ENCODE assay signal across 8 cellular contexts in the genomic region with DNA sequence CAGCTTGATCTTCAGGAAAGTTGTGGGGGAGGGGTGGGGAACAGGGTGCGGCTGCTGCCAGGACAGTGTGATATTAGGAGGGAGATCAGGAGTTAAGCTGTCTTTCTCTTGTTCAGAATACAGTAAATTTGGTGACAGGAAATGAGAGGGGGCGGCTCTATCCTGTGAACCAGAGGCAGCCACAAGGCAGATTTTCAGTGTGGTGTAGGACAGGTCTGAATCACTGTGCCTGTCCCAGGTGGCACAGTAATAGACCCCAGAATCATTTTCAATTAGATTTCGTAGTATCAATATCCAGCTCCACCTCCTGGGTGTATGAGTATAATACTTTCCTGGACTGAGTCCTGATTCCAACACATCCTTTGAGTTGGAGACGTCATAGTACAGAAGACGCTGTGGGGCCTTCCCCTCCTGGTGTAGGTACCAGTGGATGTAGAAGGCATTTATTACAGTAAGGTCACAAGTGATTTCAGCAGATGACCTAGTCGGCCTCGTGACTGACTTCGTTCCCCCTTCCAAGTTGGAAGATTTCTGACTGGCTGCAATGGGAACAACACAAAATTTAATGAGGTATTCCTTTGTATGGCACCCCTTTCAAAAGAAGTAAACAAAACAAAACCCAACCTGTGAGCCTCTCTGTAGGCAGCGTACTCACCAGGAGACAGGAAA.
DNase-seq lines count a peak whose midpoint lies in the region; ATAC-seq and TF ChIP-seq lines count a peak whose summit lies in the region.
"Not testable (repeated sequence)": the region's sequence is repeated elsewhere in the genome, so short reads cannot be mapped to it uniquely, and the experiment has no call there.

No MANE protein-coding gene starts in this region.

- not testable (repeated sequence) for H3K27me3 Mint-ChIP-seq in activated CD8-positive, alpha-beta T cell treated with anti-CD3 and anti-CD28 coated beads for 36 hours; central memory CD8-positive, alpha-beta T cell

- CTCF ChIA-PET in activated CD8-positive, alpha-beta T cell treated with anti-CD3 and anti-CD28 coated beads for 36 hours (lab: Charles Lee) = interaction anchor here (0.6 to 6.0 kb wide), 17 partner anchors 9 to 241 kb away, joined by 3 to 63 read pairs (median 4); partner anchors contain the start of gene STARD3NL

- H3K9me3 ChIP-seq in BLaER1 treated with 17β-estradiol and CSF1 and Interleukin-3, amounts not matched to agents 10 nM and 100 nM (replicated peaks in 1 of 11) = not testable (repeated sequence)

- peak overlapping the region in 2 of 11 experiments; percentile 47 to 55; a peak in 1 of 22 replicates for H3K9ac ChIP-seq in BLaER1 treated with 17β-estradiol and CSF1 and Interleukin-3, amounts not matched to agents 10 nM and 100 nM

- peak overlapping the region; percentile 96 for H3K27ac Mint-ChIP-seq in activated CD8-positive, alpha-beta T cell treated with anti-CD3 and anti-CD28 coated beads for 36 hours
- not testable (repeated sequence) for H3K27ac Mint-ChIP-seq in central memory CD8-positive, alpha-beta T cell (ENCODE audit: low read depth)

- H3K36me3 Mint-ChIP-seq in activated CD8-positive, alpha-beta T cell treated with anti-CD3 and anti-CD28 coated beads for 36 hours (ENCODE audit: low read depth) = peaks cover 20% of the 10 kb centered on the region
- H3K36me3 Mint-ChIP-seq in central memory CD8-positive, alpha-beta T cell (ENCODE audit: insufficient read depth) = peaks cover 12% of the 10 kb centered on the region

- peak overlapping the region in 7 of 11 experiments; percentile 50 to 70 (median 59); a peak in 12 of 22 replicates for H3K27ac ChIP-seq in BLaER1 treated with 17β-estradiol and CSF1 and Interleukin-3, amounts not matched to agents 10 nM and 100 nM
- H3K27ac ChIP-seq in skin epidermis = peak overlapping the region in 11 of 21 experiments; percentile 4 to 79 (median 37)

- DNase-seq in NCI-H82 (lab: John Stamatoyannopoulos, UW) = peak; percentile 35
- DNase-seq in activated CD8-positive, alpha-beta T cell treated with anti-CD3 and anti-CD28 coated beads for 36 hours = peak; percentile 67
- not testable (repeated sequence) for DNase-seq in central memory CD8-positive, alpha-beta T cell (ENCODE audit: low spot score in 2 of 2)

- TF ChIP-seq CTCF in activated CD8-positive, alpha-beta T cell treated with anti-CD3 and anti-CD28 coated beads for 36 hours (IDR thresholded peaks at IDR 0.05) = not testable (repeated sequence)

- ATAC-seq in GM18517 (IDR thresholded peaks at IDR 0.05; ENCODE audit: unreplicated experiment) (peak; percentile 50), GM21528 (IDR thresholded peaks at IDR 0.05; ENCODE audit: low FRiP score, unreplicated experiment) (peak; percentile 42), HG03135 (IDR thresholded peaks at IDR 0.05; ENCODE audit: unreplicated experiment) (peak; percentile 48)
- ATAC-seq in activated CD8-positive, alpha-beta T cell treated with anti-CD3 and anti-CD28 coated beads for 36 hours = peak; percentile 46
- peak; percentile 25 for ATAC-seq in central memory CD8-positive, alpha-beta T cell (replicated peaks; ENCODE audit: extremely low read depth, poor library complexity, severe bottlenecking)

- not testable (repeated sequence) for H3K9me3 Mint-ChIP-seq in activated CD8-positive, alpha-beta T cell treated with anti-CD3 and anti-CD28 coated beads for 36 hours; central memory CD8-positive, alpha-beta T cell

- peaks cover 36% of the 10 kb centered on the region for H3K4me1 Mint-ChIP-seq in activated CD8-positive, alpha-beta T cell treated with anti-CD3 and anti-CD28 coated beads for 36 hours (ENCODE audit: low read depth)
- peaks cover 32% of the 10 kb centered on the region for H3K4me1 Mint-ChIP-seq in central memory CD8-positive, alpha-beta T cell

- POLR2A ChIA-PET in activated CD8-positive, alpha-beta T cell treated with anti-CD3 and anti-CD28 coated beads for 36 hours (lab: Charles Lee) = interaction anchor here (0.7 kb wide), 1 partner anchor 13 kb away, joined by 5 read pairs; no protein-coding TSS in a partner anchor

- not testable (repeated sequence) for H4K20me1 ChIP-seq in BLaER1 treated with 17β-estradiol and CSF1 and Interleukin-3, amounts not matched to agents 10 nM and 100 nM

- peaks cover 9 to 30% (median 18%) of the 10 kb centered on the region in 10 experiments for H3K4me1 ChIP-seq in BLaER1 treated with 17β-estradiol and CSF1 and Interleukin-3, amounts not matched to agents 10 nM and 100 nM

- H3K36me3 ChIP-seq in BLaER1 treated with 17β-estradiol and CSF1 and Interleukin-3, amounts not matched to agents 10 nM and 100 nM = not testable (repeated sequence)

- peak overlapping the region in 2 of 11 experiments; percentile 32 to 44; a peak in 2 of 22 replicates for H3K4me2 ChIP-seq in BLaER1 treated with 17β-estradiol and CSF1 and Interleukin-3, amounts not matched to agents 10 nM and 100 nM

- intact Hi-C loops in activated CD8-positive, alpha-beta T cell treated with anti-CD3 and anti-CD28 coated beads for 36 hours (cut with micrococcal nuclease) = not testable (repeated sequence)

- not testable (repeated sequence) for H3K4me3 ChIP-seq in BLaER1 treated with 17β-estradiol and CSF1 and Interleukin-3, amounts not matched to agents 10 nM and 100 nM
- peak overlapping the region in 3 of 7 experiments; percentile 1 to 26 (median 25) for H3K4me3 ChIP-seq in skin epidermis

- H3K27me3 ChIP-seq in BLaER1 treated with 17β-estradiol and CSF1 and Interleukin-3, amounts not matched to agents 10 nM and 100 nM = not testable (repeated sequence)

- H3K4me3 Mint-ChIP-seq in activated CD8-positive, alpha-beta T cell treated with anti-CD3 and anti-CD28 coated beads for 36 hours = peak overlapping the region; percentile 96
- peak overlapping the region; percentile 86 for H3K4me3 Mint-ChIP-seq in central memory CD8-positive, alpha-beta T cell
